Comparison of ENCODE assay signal across 9 cellular contexts in the genomic region with DNA sequence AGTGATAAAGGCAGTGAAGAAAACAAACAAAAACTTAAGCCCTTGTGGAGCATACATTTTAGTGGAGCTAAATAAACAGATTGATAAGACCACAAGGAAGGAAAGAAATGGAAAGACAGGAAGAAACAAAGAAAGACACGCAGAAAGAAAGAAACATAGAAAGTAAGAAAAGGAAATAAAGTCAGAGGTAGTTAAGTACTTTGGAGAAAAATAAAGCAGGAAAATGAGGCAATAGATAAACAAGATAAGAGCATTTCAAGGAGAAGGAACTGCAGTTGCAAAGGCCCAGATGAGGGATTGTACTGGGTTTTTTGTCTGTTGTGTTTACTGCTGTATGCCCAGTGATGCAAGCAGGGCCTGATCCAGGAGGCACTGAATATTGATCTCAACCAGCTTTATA.
DNase-seq lines count a peak whose midpoint lies in the region; ATAC-seq and TF ChIP-seq lines count a peak whose summit lies in the region.
"Had no signal": no experiment of that assay in that cellular context is flagged by ENCODE, and none has a peak within 500 bp of the region (broad histone marks: within the 10 kb centered on the region; RNA-seq: fewer than 3 reads in every experiment).

No MANE protein-coding gene starts in this region.

- H3K9me3 Mint-ChIP-seq in effector memory CD8-positive, alpha-beta T cell, result no peaks in the 10 kb centered on the region

- H3K36me3 Mint-ChIP-seq in effector memory CD8-positive, alpha-beta T cell (ENCODE audit: insufficient read depth), result peaks cover 36% of the 10 kb centered on the region

- no peaks in the 10 kb centered on the region for H3K27me3 Mint-ChIP-seq in effector memory CD8-positive, alpha-beta T cell

- peak overlapping the region; percentile 91 to 96 for H3K4me3 Mint-ChIP-seq in effector memory CD8-positive, alpha-beta T cell

- H3K27me3 ChIP-seq in OCI-LY1 (ENCODE audit: insufficient read depth, low read length) (no peaks in the 10 kb centered on the region), neuron (ENCODE audit: insufficient read depth, low read length) (no peaks in the 10 kb centered on the region)

- H3K9me2 ChIP-seq in OCI-LY1 (ENCODE audit: low read depth, low read length), result no peaks in the 10 kb centered on the region

- H3K27ac Mint-ChIP-seq in effector memory CD8-positive, alpha-beta T cell, result peak overlapping the region; percentile 99 to 100

- peak overlapping the region; percentile 8 for H3K27ac ChIP-seq in OCI-LY1 (ENCODE audit: low read depth, low read length, poor library complexity, severe bottlenecking)

- H3K9ac ChIP-seq in ES-I3 (ENCODE audit: low read depth, low read length) (peak overlapping the region; percentile 78; the same call in 1 of the 2 replicates), OCI-LY1 (ENCODE audit: low read length) (peak overlapping the region; percentile 75)

- H3K4me1 ChIP-seq in ES-I3 (ENCODE audit: insufficient read depth, low read length), result 0 out of 2 replicates have a peak, but pooled peaks cover 5% of the 10 kb centered on the region
- peaks cover 24% of the 10 kb centered on the region for H3K4me1 ChIP-seq in OCI-LY1 (ENCODE audit: insufficient read depth, low read length, severe bottlenecking)
- peaks cover 10% of the 10 kb centered on the region for H3K4me1 ChIP-seq in neuron (ENCODE audit: insufficient read depth, low read length)

- TF ChIP-seq CTCF in OCI-LY1 (IDR thresholded peaks at IDR 0.05; ENCODE audit: low read length), result no peak

- DNase-seq in effector memory CD8-positive, alpha-beta T cell, result no peak
- DNase-seq in NCI-H1105 treated with DMSO at 0.1 percent for 48 hours (lab: John Stamatoyannopoulos, UW), result no peak
- DNase-seq in GM03348 (ENCODE audit: low spot score), result no peak
- no peak for DNase-seq in NCI-H1092 (lab: John Stamatoyannopoulos, UW)
- DNase-seq in stimulated activated CD4-positive, alpha-beta T cell treated with anti-CD3 and anti-CD28 coated beads, Interleukin-4, amount 100 ng/mL, for 1 hour, result no peak
- DNase-seq: NCI-H1436 had no signal

- H3K4me3 ChIP-seq in OCI-LY1 (ENCODE audit: low read depth, low read length, poor library complexity, severe bottlenecking), result peak overlapping the region; percentile 67
- H3K4me3 ChIP-seq in neuron (ENCODE audit: low read length), result peak overlapping the region; percentile 74

- no peaks in the 10 kb centered on the region for H3K36me3 ChIP-seq in ES-I3 (ENCODE audit: insufficient read depth, low read length)
- peaks cover 24% of the 10 kb centered on the region for H3K36me3 ChIP-seq in OCI-LY1 (ENCODE audit: insufficient read depth, low read length)
- H3K36me3 ChIP-seq in neuron (ENCODE audit: insufficient read depth, low read length), result peaks cover 3% of the 10 kb centered on the region

- H3K9me3 ChIP-seq in ES-I3 (ENCODE audit: control insufficient read depth, insufficient read depth, low read length) (no peaks in the 10 kb centered on the region), OCI-LY1 (ENCODE audit: low read length) (no peaks in the 10 kb centered on the region), neuron (ENCODE audit: low read length) (no peaks in the 10 kb centered on the region)

- no peak for ATAC-seq in effector memory CD8-positive, alpha-beta T cell (replicated peaks)

- no peaks in the 10 kb centered on the region for H3F3A ChIP-seq in OCI-LY1 (ENCODE audit: insufficient read depth, low read length)

- H4K20me1 ChIP-seq in OCI-LY1 (ENCODE audit: insufficient read depth, low read length), result no peaks in the 10 kb centered on the region

- H2AFZ ChIP-seq in OCI-LY1 (ENCODE audit: low read length), result no peak overlapping the region
- peak overlapping the region; percentile 81 for H2AFZ ChIP-seq in neuron (ENCODE audit: low read depth, low read length)

- H3K4me1 Mint-ChIP-seq in effector memory CD8-positive, alpha-beta T cell (ENCODE audit: low read depth in 2 of 2), result peaks cover 32 to 40% of the 10 kb centered on the region in 2 donors

- H3K79me2 ChIP-seq in OCI-LY1 (ENCODE audit: insufficient read depth, low read length), result peaks cover 16% of the 10 kb centered on the region

- peak overlapping the region; percentile 82 for H3K4me2 ChIP-seq in OCI-LY1 (ENCODE audit: low read length)
